ENCODE assay signal across 8 cellular contexts in genomic region chr1:155166373-155167165, GRCh38. TPM values are rescaled to one million over a fixed set of nuclear protein-coding genes. Genes with fewer than 3 reads are reported as not detected.
DNase-seq lines count a peak whose midpoint lies in the region; ATAC-seq and TF ChIP-seq lines count a peak whose summit lies in the region.

No MANE protein-coding gene starts in this region.

- intact Hi-C loops in adrenal gland (cut with DNase I), result loop anchor here (2.0 kb wide), 1 partner anchor 74 kb away; no protein-coding TSS in a partner anchor

- no peaks in the 10 kb centered on the region for H3K27me3 Mint-ChIP-seq in stimulated activated naive B cell treated with anti-CD40 and anti-IgM and Interleukin-4, amounts not matched to agents 10 μg/mL and 1 μg/mL and 100 μg/mL, for 72 hours

- TF ChIP-seq CTCF in adrenal gland (IDR thresholded peaks at IDR 0.05), result no peak

- no peak overlapping the region for H3K4me3 ChIP-seq in adrenal gland
- peak overlapping the region; percentile 22 for H3K4me3 ChIP-seq in iPS-18c (ENCODE audit: insufficient read depth, low read depth, low read length)

- peaks cover 13 to 17% of the 10 kb centered on the region in 2 donors for H3K36me3 Mint-ChIP-seq in stimulated activated naive B cell treated with anti-CD40 and anti-IgM and Interleukin-4, amounts not matched to agents 10 μg/mL and 1 μg/mL and 100 μg/mL, for 72 hours

- peaks cover 18 to 28% of the 10 kb centered on the region in 2 donors for H3K4me1 Mint-ChIP-seq in stimulated activated naive B cell treated with anti-CD40 and anti-IgM and Interleukin-4, amounts not matched to agents 10 μg/mL and 1 μg/mL and 100 μg/mL, for 72 hours

- no peaks in the 10 kb centered on the region for H3K9me3 Mint-ChIP-seq in stimulated activated naive B cell treated with anti-CD40 and anti-IgM and Interleukin-4, amounts not matched to agents 10 μg/mL and 1 μg/mL and 100 μg/mL, for 72 hours

- no peak for TF ChIP-seq POLR2A in adrenal gland (IDR thresholded peaks at IDR 0.05)

- H3K4me1 ChIP-seq in adrenal gland (replicated peaks in 1 of 2), result peaks cover 0 to 17% of the 10 kb centered on the region in 2 donors

- WGBS in adrenal gland, 4 donors, result 27 to 43% (median 32%) methylated on average over 22 to 31 of the region's 31 CpGs

- H3K9me3 ChIP-seq in adrenal gland (replicated peaks in 1 of 3) (no peaks in the 10 kb centered on the region), iPS-18c (ENCODE audit: control insufficient read depth, insufficient read depth, low read length) (no peaks in the 10 kb centered on the region)

- peak overlapping the region; percentile 79 for H3K27ac Mint-ChIP-seq in stimulated activated naive B cell treated with anti-CD40 and anti-IgM and Interleukin-4, amounts not matched to agents 10 μg/mL and 1 μg/mL and 100 μg/mL, for 72 hours

- peak; percentile 31 to 34 for ATAC-seq in stimulated activated naive B cell treated with anti-CD40 and anti-IgM and Interleukin-4, amounts not matched to agents 10 μg/mL and 1 μg/mL and 100 μg/mL, for 72 hours (replicated peaks)
- ATAC-seq in GM19328 (IDR thresholded peaks at IDR 0.05; ENCODE audit: unreplicated experiment) (no peak), GM18909 (IDR thresholded peaks at IDR 0.05; ENCODE audit: poor library complexity, unreplicated experiment) (no peak)

- peak overlapping the region in 1 of 5 donors; percentile 73 for H3K27ac ChIP-seq in adrenal gland

- peaks cover 0 to 22% of the 10 kb centered on the region in 2 donors for H3K36me3 ChIP-seq in adrenal gland (replicated peaks in 1 of 2)

- DNase-seq in NCI-H345 (lab: John Stamatoyannopoulos, UW) (peak; percentile 41), NCI-H345 treated with DMSO at 0.1 percent for 48 hours (lab: John Stamatoyannopoulos, UW; ENCODE audit: unreplicated experiment) (no peak), adrenal gland (peak; percentile 30 to 74 (median 45)), GOT3 (lab: John Stamatoyannopoulos, UW) (no peak)
- DNase-seq in stimulated activated naive B cell treated with anti-CD40 and anti-IgM and Interleukin-4, amounts not matched to agents 10 μg/mL and 1 μg/mL and 100 μg/mL, for 72 hours, result no peak

- peak overlapping the region; percentile 80 to 86 for H3K4me3 Mint-ChIP-seq in stimulated activated naive B cell treated with anti-CD40 and anti-IgM and Interleukin-4, amounts not matched to agents 10 μg/mL and 1 μg/mL and 100 μg/mL, for 72 hours

- no peaks in the 10 kb centered on the region for H3K27me3 ChIP-seq in adrenal gland

RNA-seq across cellular contexts. Expression of gene KRTCAP2, which starts 6.5 kb away (rescaled TPM):
- total RNA-seq in adrenal gland, result 100 to 1,000 TPM in 7 of 8 donors, 10 to 100 TPM in 1; 76.1 to 252 (median 169) TPM
- polyA plus RNA-seq in adrenal gland, result 100 to 1,000 TPM; 383 to 806 (median 704) TPM

RNA-seq across cellular contexts. Expression of gene TRIM46, which starts 7.1 kb away (rescaled TPM):
- under 1 TPM in 6 of 8 donors, not detected in 2; 0.19 to 0.96 (median 0.55) TPM for total RNA-seq in adrenal gland
- polyA plus RNA-seq in adrenal gland, result 1 to 10 TPM in 2 of 3 donors, under 1 TPM in 1; 0.38 to 5.6 (median 1.2) TPM

RNA-seq across cellular contexts. Expression of gene DPM3, which starts 26.2 kb away (rescaled TPM):
- 100 to 1,000 TPM; 136 to 192 (median 163) TPM for total RNA-seq in adrenal gland
- 1,000 to 10,000 TPM in 2 of 3 donors, 1 to 10 TPM in 1; 6.8 to 1,427 (median 1,371) TPM for polyA plus RNA-seq in adrenal gland

RNA-seq across cellular contexts. Expression of gene SLC50A1, which starts 30.9 kb away (rescaled TPM):
- 100 to 1,000 TPM in 1 of 8 donors, 10 to 100 TPM in 7; 31.7 to 108 (median 49.9) TPM for total RNA-seq in adrenal gland
- polyA plus RNA-seq in adrenal gland, result 100 to 1,000 TPM in 1 of 3 donors, 10 to 100 TPM in 2; 55.2 to 172 (median 61.8) TPM

RNA-seq across cellular contexts. Expression of gene EFNA1, which starts 38.9 kb away (rescaled TPM):
- 10 to 100 TPM; 16.3 to 49.7 (median 31.0) TPM for total RNA-seq in adrenal gland
- 10 to 100 TPM in 2 of 3 donors, 1 to 10 TPM in 1; 6.6 to 35.9 (median 30.2) TPM for polyA plus RNA-seq in adrenal gland

Comparison
In these comparisons a context has a peak if more than half of its experiments do, and no peak if none do; other contexts are left out.
1. DNase-seq: peak in NCI-H345 (single experiment) and adrenal gland (7 of 7); none in NCI-H345 treated with DMSO at 0.1 percent for 48 hours (single experiment), stimulated activated naive B cell treated with anti-CD40 and anti-IgM and Interleukin-4, amounts not matched to agents 10 μg/mL and 1 μg/mL and 100 μg/mL, for 72 hours (single experiment) and GOT3 (single experiment).
2. ATAC-seq: peak in stimulated activated naive B cell treated with anti-CD40 and anti-IgM and Interleukin-4, amounts not matched to agents 10 μg/mL and 1 μg/mL and 100 μg/mL, for 72 hours (2 of 2); none in GM19328 (single experiment) and GM18909 (single experiment).